8 cellular contexts compared by ENCODE assay signal in genomic region chrX:46912673-46913491, GRCh38. TPM values are rescaled to one million over a fixed set of nuclear protein-coding genes. Genes with fewer than 3 reads are reported as not detected.
A peak's percentile ranks its signal among the peaks of the same experiment; 100 is the strongest.
DNase-seq lines count a peak whose midpoint lies in the region; ATAC-seq and TF ChIP-seq lines count a peak whose summit lies in the region.

No MANE protein-coding gene starts in this region.

- no peak overlapping the region for H3K4ac ChIP-seq in neuronal stem cell (ENCODE audit: low read length)

- H3K14ac ChIP-seq in neuronal stem cell (ENCODE audit: low read length) = no peak overlapping the region

- peaks cover 3% of the 10 kb centered on the region; the same call in 1 of the 2 replicates for H3K27me3 ChIP-seq in H7 (ENCODE audit: control insufficient read depth, insufficient read depth, low read length)
- H3K27me3 ChIP-seq in foreskin keratinocyte = no peaks in the 10 kb centered on the region
- H3K27me3 ChIP-seq in neuronal stem cell (ENCODE audit: control insufficient read depth in 3 of 3, insufficient read depth in 3 of 3, low read depth in 1 of 3, low read length in 3 of 3) = no peaks in the 10 kb centered on the region

- H3K4me1 ChIP-seq in foreskin keratinocyte (no peaks in the 10 kb centered on the region), neuronal stem cell (ENCODE audit: control insufficient read depth in 2 of 2, insufficient read depth in 1 of 2, low read depth in 1 of 2, low read length in 2 of 2) (peaks cover 3 to 5% of the 10 kb centered on the region in 2 donors)

- no peak overlapping the region for H4K8ac ChIP-seq in neuronal stem cell (ENCODE audit: low read depth, low read length)

- H2BK5ac ChIP-seq in neuronal stem cell (ENCODE audit: low read length) = peak overlapping the region; percentile 66

- no peak overlapping the region for H2AK5ac ChIP-seq in neuronal stem cell (ENCODE audit: low read depth, low read length)

- H3K4me2 ChIP-seq in neuronal stem cell (ENCODE audit: insufficient read depth, low read length, poor library complexity, severe bottlenecking) = peak overlapping the region; percentile 54

- peak overlapping the region; percentile 94 for H3K18ac ChIP-seq in neuronal stem cell (ENCODE audit: low read length)

- H3K36me3 ChIP-seq in H7 (replicated peaks; ENCODE audit: control insufficient read depth, insufficient read depth, low read length) = no peaks in the 10 kb centered on the region
- H3K36me3 ChIP-seq in neuronal stem cell (replicated peaks in 1 of 2; ENCODE audit: control insufficient read depth in 2 of 2, insufficient read depth in 2 of 2, low read length in 2 of 2) = no peaks in the 10 kb centered on the region

- H3K4me3 ChIP-seq in H7 (ENCODE audit: insufficient read depth, low read depth, low read length) = peak overlapping the region; percentile 83
- H3K4me3 ChIP-seq in neuronal stem cell (ENCODE audit: low read length in 2 of 2) = peak overlapping the region; percentile 66 to 96

- intact Hi-C loops in Calu3 (cut with micrococcal nuclease; ENCODE audit: unreplicated experiment) = loop anchor here (5.0 kb wide), 1 partner anchor 64 kb away; no protein-coding TSS in a partner anchor

- peak overlapping the region; percentile 95 for H2AFZ ChIP-seq in neuronal stem cell (ENCODE audit: low read length)

- BruUV-seq in Calu3 (replicated peaks; lab: Mats Ljungman, UMichigan) = no TSS peak

- no peak overlapping the region for H2BK120ac ChIP-seq in neuronal stem cell (ENCODE audit: low read depth, low read length)

- TF ChIP-seq CTCF in Calu3 (IDR thresholded peaks at IDR 0.05; ENCODE audit: unreplicated experiment) (peak; percentile 28), foreskin keratinocyte (conservative IDR thresholded peaks at IDR 0.05) (peak; percentile 55)

- peak overlapping the region; percentile 43 for H3K23ac ChIP-seq in neuronal stem cell (ENCODE audit: low read depth, low read length, poor library complexity)

- no peaks in the 10 kb centered on the region for H3K9me3 Mint-ChIP-seq in Calu3 (ENCODE audit: low read depth, unreplicated experiment)
- H3K9me3 Mint-ChIP-seq in activated T-cell treated with anti-CD3 and anti-CD28 coated beads, Interleukin-2, amount 50 U/mL, for 24 hours = no peaks in the 10 kb centered on the region

- peak overlapping the region; percentile 77 for H3K4me3 Mint-ChIP-seq in Calu3 (ENCODE audit: low read depth, unreplicated experiment)
- H3K4me3 Mint-ChIP-seq in activated T-cell treated with anti-CD3 and anti-CD28 coated beads, Interleukin-2, amount 50 U/mL, for 24 hours = peak overlapping the region; percentile 69

- H3K27ac ChIP-seq in foreskin keratinocyte (peak overlapping the region; percentile 16), neuronal stem cell (replicated peaks; ENCODE audit: low read length) (peak overlapping the region; percentile 79)

- no CpG with 5 or more reads among the region's 102 CpGs for WGBS in neuronal stem cell (ENCODE audit: extremely low coverage in 2 of 2, insufficient read length in 2 of 2, insufficient replicate concordance in 1 of 2), 2 donors

- DNase-seq in Calu3 (peak; percentile 74), H7 (peak; percentile 85), NCI-H510A (lab: John Stamatoyannopoulos, UW) (peak; percentile 5), foreskin keratinocyte (peak in 1 of 2 donors; percentile 23), neuronal stem cell (ENCODE audit: low spot score) (peak; percentile 51), middle frontal gyrus (ENCODE audit: extremely low spot score, low spot score) (no peak)
- DNase-seq in activated T-cell treated with anti-CD3 and anti-CD28 coated beads, Interleukin-2, amount 50 U/mL, for 24 hours = peak; percentile 61
- no peak for DNase-seq in effector CD4-positive, alpha-beta T cell

- no peaks in the 10 kb centered on the region for H3K27me3 Mint-ChIP-seq in Calu3 (ENCODE audit: unreplicated experiment)
- peaks cover 67% of the 10 kb centered on the region for H3K27me3 Mint-ChIP-seq in activated T-cell treated with anti-CD3 and anti-CD28 coated beads, Interleukin-2, amount 50 U/mL, for 24 hours

- no peak overlapping the region for H4K91ac ChIP-seq in neuronal stem cell (ENCODE audit: low read depth, low read length, poor library complexity)

- peak overlapping the region; percentile 26 for H2BK15ac ChIP-seq in neuronal stem cell (ENCODE audit: low read length)

- peaks cover 21% of the 10 kb centered on the region for H3K36me3 Mint-ChIP-seq in Calu3 (ENCODE audit: insufficient read depth, unreplicated experiment)
- H3K36me3 Mint-ChIP-seq in activated T-cell treated with anti-CD3 and anti-CD28 coated beads, Interleukin-2, amount 50 U/mL, for 24 hours (ENCODE audit: low read depth) = no peaks in the 10 kb centered on the region

- peak overlapping the region; percentile 44 for H3K27ac Mint-ChIP-seq in Calu3 (ENCODE audit: unreplicated experiment)
- no peak overlapping the region for H3K27ac Mint-ChIP-seq in activated T-cell treated with anti-CD3 and anti-CD28 coated beads, Interleukin-2, amount 50 U/mL, for 24 hours

- CTCF ChIA-PET in Calu3 (lab: Charles Lee) = interaction anchor here (0.5 to 1.3 kb wide), 2 partner anchors 9 to 22 kb away, joined by 3 to 5 read pairs; no protein-coding TSS in a partner anchor

- peak; percentile 56 for ATAC-seq in foreskin keratinocyte

- H3K9ac ChIP-seq in neuronal stem cell (ENCODE audit: low read depth, low read length, poor library complexity) = peak overlapping the region; percentile 81

- no peak overlapping the region for H2BK12ac ChIP-seq in neuronal stem cell (ENCODE audit: low read length)

- no peaks in the 10 kb centered on the region for H3K79me1 ChIP-seq in neuronal stem cell (ENCODE audit: low read depth, low read length)

- H3K9me3 ChIP-seq in neuronal stem cell (replicated peaks in 1 of 2; ENCODE audit: control insufficient read depth in 2 of 2, insufficient read depth in 1 of 2, low read depth in 1 of 2, low read length in 2 of 2) = no peaks in the 10 kb centered on the region

- peaks cover 13% of the 10 kb centered on the region for H3K4me1 Mint-ChIP-seq in Calu3 (ENCODE audit: low read depth, unreplicated experiment)
- peaks cover 9% of the 10 kb centered on the region for H3K4me1 Mint-ChIP-seq in activated T-cell treated with anti-CD3 and anti-CD28 coated beads, Interleukin-2, amount 50 U/mL, for 24 hours (ENCODE audit: low read depth)

RNA-seq across cellular contexts. Expression of gene JADE3, which starts 0.7 kb away (rescaled TPM):
- total RNA-seq in Calu3 (2022) (14.8 and 17.0 TPM in 2 replicates), foreskin keratinocyte (8.2 and 8.6 TPM in 2 replicates)
- 16.0 and 18.7 TPM in 2 replicates for total RNA-seq in H7 (2014; rRNA removed; shearing (Covaris generic))
- 2.1 and 2.6 TPM in 2 replicates for polyA plus RNA-seq in foreskin keratinocyte
- polyA plus RNA-seq in neuronal stem cell (2013, experiment 1 of 2) = 8.5 TPM
- polyA plus RNA-seq in neuronal stem cell (2013, experiment 2 of 2) = 8.7 TPM

Comparison
In these comparisons a context has a peak if more than half of its experiments do, and no peak if none do; other contexts are left out.
1. DNase-seq: peak in Calu3 (single experiment), H7 (single experiment), NCI-H510A (single experiment), activated T-cell treated with anti-CD3 and anti-CD28 coated beads, Interleukin-2, amount 50 U/mL, for 24 hours (single experiment) and neuronal stem cell (single experiment); none in effector CD4-positive, alpha-beta T cell (single experiment) and middle frontal gyrus (single experiment).